In the genomic region with DNA sequence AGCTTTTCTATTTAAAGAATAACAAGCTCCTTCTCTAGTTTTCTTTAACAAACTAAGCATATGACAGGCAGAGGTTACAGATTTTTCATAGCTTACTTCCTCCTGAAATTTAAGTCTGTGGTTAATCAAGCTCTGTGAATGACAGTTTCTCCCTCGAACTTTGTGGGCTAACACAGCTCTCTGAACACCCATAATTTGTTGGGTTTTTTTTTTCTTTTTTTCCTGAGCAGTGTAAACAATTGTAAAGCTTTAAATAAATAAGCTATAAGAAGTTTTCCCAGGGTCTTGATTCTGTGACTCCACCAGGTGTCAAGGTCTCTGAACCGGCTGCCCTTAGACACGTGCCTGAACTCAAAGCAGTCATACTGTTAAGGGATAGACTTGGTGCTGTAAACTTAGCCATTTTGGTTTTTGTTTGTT, we compare ENCODE assay signal across 9 cellular contexts.
DNase-seq lines count a peak whose midpoint lies in the region; ATAC-seq and TF ChIP-seq lines count a peak whose summit lies in the region.
"Had no signal": no experiment of that assay in that cellular context is flagged by ENCODE, and none has a peak within 500 bp of the region (broad histone marks: within the 10 kb centered on the region; RNA-seq: fewer than 3 reads in every experiment).

No MANE protein-coding gene starts in this region.

- peak; percentile 76 for ATAC-seq in GM18861 (IDR thresholded peaks at IDR 0.05; ENCODE audit: unreplicated experiment)
- peak; percentile 78 for ATAC-seq in HG02759 (IDR thresholded peaks at IDR 0.05; ENCODE audit: unreplicated experiment)
- ATAC-seq in naive B cell (ENCODE audit: low read depth in 2 of 2): peak; percentile 73

- peaks cover 56 to 92% (median 70%) of the 10 kb centered on the region in 3 donors for H3K4me1 Mint-ChIP-seq in naive B cell
- peaks cover 34% of the 10 kb centered on the region for H3K4me1 Mint-ChIP-seq in HFFc6 (ENCODE audit: low read depth)

- peak overlapping the region; percentile 2 for H3K4me3 ChIP-seq in NB4 (ENCODE audit: low read depth, low read length)
- H3K4me3 ChIP-seq: smooth muscle cell had no signal

- no peaks in the 10 kb centered on the region for H3K9me3 Mint-ChIP-seq in naive B cell
- no peaks in the 10 kb centered on the region for H3K9me3 Mint-ChIP-seq in HFFc6

- H3K27ac Mint-ChIP-seq in naive B cell (peak overlapping the region; percentile 90 to 97 (median 94)), HFFc6 (no peak overlapping the region)

- H3K36me3 Mint-ChIP-seq in naive B cell: peaks cover 14 to 25% of the 10 kb centered on the region in 2 donors
- no peaks in the 10 kb centered on the region for H3K36me3 Mint-ChIP-seq in HFFc6 (ENCODE audit: low read depth)

- H3K27me3 Mint-ChIP-seq in naive B cell (no peaks in the 10 kb centered on the region), HFFc6 (ENCODE audit: insufficient read depth) (peaks cover 1% of the 10 kb centered on the region)

- H3K4me3 Mint-ChIP-seq in naive B cell (peak overlapping the region; percentile 65 to 92 (median 80)), HFFc6 (no peak overlapping the region)

- DNase-seq in NB4 (ENCODE audit: low read depth) (peak; percentile 70), naive B cell (peak; percentile 66), RPMI8226 (no peak), SHP77 (lab: John Stamatoyannopoulos, UW) (no peak), inferior parietal cortex (ENCODE audit: extremely low spot score) (no peak), HFFc6 (no peak)

- no peak for TF ChIP-seq CTCF in NB4 (IDR thresholded peaks at IDR 0.05; ENCODE audit: low read depth, low read length)
- no peak for TF ChIP-seq CTCF in HFFc6 (IDR thresholded peaks at IDR 0.05)

- TF ChIP-seq POLR2A in NB4 (IDR thresholded peaks at IDR 0.05; ENCODE audit: extremely low read depth, insufficient read length): no peak

Comparison
In these comparisons a context has a peak if more than half of its experiments do, and no peak if none do; other contexts are left out.
1. DNase-seq: peak in NB4 (single experiment) and naive B cell (single experiment); none in RPMI8226 (single experiment), SHP77 (0 of 2), inferior parietal cortex (single experiment) and HFFc6 (single experiment).
2. Peak in every context shown above with its lines, with median percentiles within 50 percentile points of each other: ATAC-seq.